In the genomic region with DNA sequence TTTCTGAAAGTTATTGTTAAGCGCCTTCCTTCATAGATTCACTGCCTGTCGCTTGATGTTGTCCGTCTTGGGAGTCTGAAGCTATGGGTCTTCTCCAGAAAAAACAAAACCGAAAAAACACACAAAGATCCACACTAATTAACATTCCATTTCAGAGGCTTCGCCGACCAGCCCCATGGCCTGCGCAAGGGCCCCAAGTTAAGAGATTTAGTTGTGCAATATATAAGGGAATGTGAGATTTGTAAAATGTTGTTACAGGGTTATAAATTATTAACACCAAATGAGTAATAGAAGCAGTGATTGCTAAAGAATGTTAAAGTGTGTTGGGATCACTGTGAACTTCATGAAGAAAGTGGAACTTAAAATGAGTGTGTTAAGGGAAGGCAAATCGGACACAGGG, we compare ENCODE assay signal across 1 cellular context.
TF ChIP-seq lines count a peak whose summit lies in the region.

No MANE protein-coding gene starts in this region.

TF ChIP-seq in IMR-90, 13 proteins besides CTCF, POLR2A, EP300 and RAD21:
- TF ChIP-seq, protein P1, sequence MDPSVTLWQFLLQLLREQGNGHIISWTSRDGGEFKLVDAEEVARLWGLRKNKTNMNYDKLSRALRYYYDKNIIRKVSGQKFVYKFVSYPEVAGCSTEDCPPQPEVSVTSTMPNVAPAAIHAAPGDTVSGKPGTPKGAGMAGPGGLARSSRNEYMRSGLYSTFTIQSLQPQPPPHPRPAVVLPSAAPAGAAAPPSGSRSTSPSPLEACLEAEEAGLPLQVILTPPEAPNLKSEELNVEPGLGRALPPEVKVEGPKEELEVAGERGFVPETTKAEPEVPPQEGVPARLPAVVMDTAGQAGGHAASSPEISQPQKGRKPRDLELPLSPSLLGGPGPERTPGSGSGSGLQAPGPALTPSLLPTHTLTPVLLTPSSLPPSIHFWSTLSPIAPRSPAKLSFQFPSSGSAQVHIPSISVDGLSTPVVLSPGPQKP (IDR thresholded peaks at IDR 0.05; ENCODE audit: borderline replicate concordance, low read depth, low read length): no peak
- 0 out of 2 replicates have a peak, but pooled peaks have one; percentile 41 for TF ChIP-seq CEBPB (IDR thresholded peaks at IDR 0.05; ENCODE audit: low read depth, low read length)
